Comparison of ENCODE assay signal across 8 cellular contexts in the genomic region with DNA sequence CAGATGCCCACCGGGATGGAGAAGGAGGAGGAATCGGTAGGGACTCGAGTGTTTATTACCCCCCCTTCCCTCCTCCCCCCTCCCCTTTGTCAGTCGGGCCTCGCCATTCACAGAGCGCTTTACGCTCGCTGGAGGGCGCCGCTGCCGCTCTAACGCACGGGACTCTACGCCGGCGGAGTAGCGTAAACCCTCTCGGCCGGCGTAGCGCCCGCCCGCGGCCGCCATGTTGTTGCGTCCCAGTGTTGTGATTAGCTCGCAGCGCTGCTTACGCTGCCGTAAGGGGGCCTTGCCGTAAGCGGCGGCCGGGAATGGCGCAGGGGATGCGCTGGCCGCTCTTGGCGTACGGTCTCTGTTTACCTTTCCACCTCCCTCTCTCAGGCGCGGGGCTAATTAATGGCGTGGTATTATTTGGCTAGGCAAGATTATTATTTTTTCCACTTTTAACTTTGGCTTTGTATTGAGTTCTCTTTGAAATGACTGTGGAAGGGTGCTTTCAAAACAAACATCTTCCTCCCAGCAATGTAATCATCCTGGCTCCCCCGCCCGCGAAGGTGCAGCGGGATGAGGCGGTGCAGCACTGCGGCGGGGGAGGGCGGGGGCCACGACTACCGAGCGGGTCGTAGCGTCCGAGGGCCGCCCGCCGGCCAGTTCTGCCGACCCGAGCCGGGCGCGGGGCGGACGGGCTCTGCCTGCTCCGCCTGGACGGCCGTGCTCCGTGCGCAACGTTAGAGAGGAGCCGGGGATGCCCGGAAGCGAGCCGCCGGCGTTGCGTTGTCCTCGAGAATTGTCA. TPM values are rescaled to one million over a fixed set of nuclear protein-coding genes. Genes with fewer than 3 reads are reported as not detected.
DNase-seq lines count a peak whose midpoint lies in the region; ATAC-seq and TF ChIP-seq lines count a peak whose summit lies in the region.

No MANE protein-coding gene starts in this region.

- intact Hi-C loops in left ventricle myocardium superior (cut with micrococcal nuclease) = no loop called here

- peak; percentile 48 for TF ChIP-seq CTCF in GM13977 (IDR thresholded peaks at IDR 0.05; ENCODE audit: extremely low read depth, insufficient read depth, missing control alignments)
- no peak for TF ChIP-seq CTCF in progenitor cell of endocrine pancreas (IDR thresholded peaks at IDR 0.05; ENCODE audit: unreplicated experiment)

- H3K9me3 ChIP-seq in T-helper 17 cell (ENCODE audit: control insufficient read depth, low read length, poor library complexity, severe bottlenecking) = no peaks in the 10 kb centered on the region

- no peaks in the 10 kb centered on the region for H3K9me3 Mint-ChIP-seq in progenitor cell of endocrine pancreas (ENCODE audit: low read depth)

- H3K27me3 Mint-ChIP-seq in T-helper 17 cell = no peaks in the 10 kb centered on the region
- H3K27me3 Mint-ChIP-seq in progenitor cell of endocrine pancreas = peaks cover 12% of the 10 kb centered on the region

- peak overlapping the region; percentile 100 for H3K27ac ChIP-seq in angular gyrus (ENCODE audit: low read depth, low read length)

- H3K4me3 Mint-ChIP-seq in T-helper 17 cell (peak overlapping the region; percentile 99), progenitor cell of endocrine pancreas (ENCODE audit: low read depth) (peak overlapping the region; percentile 88)

- H3K27ac Mint-ChIP-seq in T-helper 17 cell = peak overlapping the region; percentile 95
- peak overlapping the region; percentile 100 for H3K27ac Mint-ChIP-seq in progenitor cell of endocrine pancreas

- H3K36me3 Mint-ChIP-seq in T-helper 17 cell (ENCODE audit: low read depth) (peaks cover 4% of the 10 kb centered on the region), progenitor cell of endocrine pancreas (ENCODE audit: insufficient read depth) (no peaks in the 10 kb centered on the region)

- ATAC-seq in HG02943 (IDR thresholded peaks at IDR 0.05; ENCODE audit: low read depth, unreplicated experiment) (peak; percentile 53), T-helper 17 cell (peak; percentile 74), left ventricle myocardium superior (peak; percentile 87)

- peak; percentile 87 for DNase-seq in GM13977 (ENCODE audit: low spot score)
- peak; percentile 90 for DNase-seq in NCI-H1694 treated with DMSO at 0.1 percent for 48 hours (lab: John Stamatoyannopoulos, UW)
- peak; percentile 90 to 95 (median 90) for DNase-seq in T-helper 17 cell
- peak; percentile 97 for DNase-seq in left ventricle myocardium superior
- peak; percentile 94 for DNase-seq in progenitor cell of endocrine pancreas (ENCODE audit: low spot score, unreplicated experiment)
- DNase-seq in ureter (ENCODE audit: low spot score) = peak; percentile 96

- in situ Hi-C loops in GM13977 (cut with MboI; ENCODE audit: low pct_unique_long_range_greater_than_20kb, low sequenced_read_pairs, unreplicated experiment) = no loop called here

- H3K4me1 Mint-ChIP-seq in T-helper 17 cell (peaks cover 34% of the 10 kb centered on the region), progenitor cell of endocrine pancreas (ENCODE audit: low read depth) (peaks cover 13% of the 10 kb centered on the region)

RNA-seq across cellular contexts. Expression of a gene that starts 0.8 kb away (rescaled TPM):
- total RNA-seq in T-helper 17 cell (10 to 100 TPM; 76.5 to 89.0 TPM), left ventricle myocardium superior (24.2 TPM), progenitor cell of endocrine pancreas (50.4 and 53.1 TPM in 2 replicates), ureter (51.2 TPM)

Comparison
In these comparisons a context has a peak if more than half of its experiments do, and no peak if none do; other contexts are left out.
1. Peak in every context shown above with its lines: DNase-seq, ATAC-seq and H3K27ac ChIP-seq.